8 cellular contexts compared by ENCODE assay signal in the genomic region with DNA sequence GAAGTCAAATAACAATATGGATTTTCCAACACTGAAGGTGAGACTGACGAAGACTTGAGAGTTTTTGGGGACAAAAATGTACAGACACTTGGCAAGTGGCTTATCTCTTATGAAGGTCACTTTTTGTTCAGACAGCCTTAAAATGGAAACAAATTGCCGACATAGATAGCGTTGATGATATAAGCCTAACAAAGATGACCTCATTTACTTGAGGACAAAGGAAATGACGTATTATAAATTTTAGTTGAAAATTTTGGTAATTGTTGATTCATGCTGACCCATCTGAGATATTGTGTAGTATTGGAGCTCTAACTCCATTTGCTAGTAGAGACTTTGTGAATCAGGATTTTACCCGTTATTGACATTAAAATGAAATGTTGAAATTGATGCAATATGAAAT.
"Had no signal": no experiment of that assay in that cellular context is flagged by ENCODE, and none has a peak within 500 bp of the region (broad histone marks: within the 10 kb centered on the region; RNA-seq: fewer than 3 reads in every experiment).

No MANE protein-coding gene starts in this region.

- DNase-seq: GDM1, GF-D8 had no signal

- FAIRE-seq: G401.6, GM12878, GM12891, GM12892, GM18507, GM19239 had no signal

- ATAC-seq: GM12878 had no signal

- H3K4me3 ChIP-seq: GM12878 had no signal
